In the genomic region with DNA sequence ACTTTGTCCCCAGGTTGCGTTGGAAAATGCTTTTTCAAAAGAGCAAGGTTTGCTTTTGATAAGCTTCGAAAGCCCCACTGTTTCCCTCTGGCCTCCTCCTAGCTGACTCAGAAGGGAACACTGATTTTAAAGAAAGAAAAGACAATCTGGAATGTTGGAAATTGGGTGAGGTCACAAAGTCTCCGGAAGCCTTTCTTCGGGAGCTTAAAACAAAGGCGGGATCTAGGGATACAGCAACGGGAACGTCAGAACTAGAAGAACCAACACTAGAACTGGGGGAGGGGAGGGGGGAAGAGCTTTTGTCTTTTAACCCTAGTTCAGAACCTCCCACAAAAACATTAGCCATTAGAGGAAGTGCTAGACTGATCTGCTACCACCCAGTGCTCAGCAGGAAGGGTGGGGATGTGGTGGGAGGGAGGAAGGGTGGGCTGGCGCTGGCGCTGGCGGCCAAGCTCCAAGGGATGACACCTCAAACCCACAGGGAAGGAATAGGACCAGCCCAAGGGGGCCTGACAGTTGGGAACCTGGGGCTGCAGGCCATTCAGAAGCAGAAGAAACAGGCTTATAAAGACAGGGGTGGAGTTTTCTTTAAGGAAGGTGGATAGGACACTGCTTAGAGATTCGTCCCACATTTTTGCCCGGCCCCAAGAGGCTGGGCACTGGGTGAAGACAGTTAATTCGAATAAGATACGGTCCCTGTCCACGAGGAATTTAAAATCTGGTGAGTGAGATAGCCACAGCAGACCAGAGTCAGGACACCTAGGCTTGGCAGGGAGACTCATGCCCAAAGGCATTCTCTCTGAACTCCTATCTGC, we compare ENCODE assay signal across 7 cellular contexts. TPM values are rescaled to one million over a fixed set of nuclear protein-coding genes. Genes with fewer than 3 reads are reported as not detected.
A peak's percentile ranks its signal among the peaks of the same experiment; 100 is the strongest.
DNase-seq lines count a peak whose midpoint lies in the region; ATAC-seq and TF ChIP-seq lines count a peak whose summit lies in the region.

No MANE protein-coding gene starts in this region.

- peaks cover 29% of the 10 kb centered on the region for H3K9me3 Mint-ChIP-seq in WTC11

- TF ChIP-seq CTCF in GM06990 (IDR thresholded peaks at IDR 0.05; ENCODE audit: insufficient read depth, low read length, poor library complexity, severe bottlenecking) (no peak), WTC11 (IDR thresholded peaks at IDR 0.05) (no peak), lower leg skin (IDR thresholded peaks at IDR 0.05) (no peak)

- H3K4me3 ChIP-seq in GM06990 (replicated peaks; ENCODE audit: low read depth, low read length) (peak overlapping the region; percentile 90), MG63 (peak overlapping the region; percentile 98), lower leg skin (ENCODE audit: low read depth, poor library complexity, severe bottlenecking) (peak overlapping the region; percentile 68), stomach smooth muscle (ENCODE audit: low read length in 2 of 2) (peak overlapping the region; percentile 84 to 89)

- H3K27me3 Mint-ChIP-seq in WTC11 (ENCODE audit: low read depth), result peaks cover 27% of the 10 kb centered on the region

- CTCF ChIA-PET in WTC11 (lab: Charles Lee), result interaction anchor here (0.5 to 4.8 kb wide), 7 partner anchors 10 to 102 kb away, joined by 3 to 44 read pairs (median 4); no protein-coding TSS in a partner anchor

- POLR2A ChIA-PET in WTC11 (lab: Charles Lee), result interaction anchor here (0.7 to 1.4 kb wide), 6 partner anchors 13 to 348 kb away, joined by 3 to 7 read pairs (median 5); no protein-coding TSS in a partner anchor

- peak overlapping the region; percentile 90 for H3K4me3 Mint-ChIP-seq in WTC11

- peaks cover 25% of the 10 kb centered on the region for H3K4me1 Mint-ChIP-seq in WTC11

- DNase-seq in GM06990 (ENCODE audit: extremely low read depth, insufficient read length), result peak; percentile 64
- peak; percentile 82 for DNase-seq in MG63
- DNase-seq in WTC11 (ENCODE audit: low spot score), result no peak
- peak; percentile 31 for DNase-seq in effector CD8-positive, alpha-beta T cell (lab: John Stamatoyannopoulos, UW)
- DNase-seq in lower leg skin (ENCODE audit: low spot score in 2 of 2), result peak; percentile 81 to 95

- H3K36me3 Mint-ChIP-seq in WTC11, result peaks cover 16% of the 10 kb centered on the region

- ATAC-seq in GM21786 (IDR thresholded peaks at IDR 0.05; ENCODE audit: unreplicated experiment) (peak; percentile 37), WTC11 (peak; percentile 19)

- H3K36me3 ChIP-seq in GM06990 (ENCODE audit: control insufficient read depth, insufficient read depth, low read length) (no peaks in the 10 kb centered on the region; the same call in 1 of the 2 replicates), MG63 (peaks cover 32% of the 10 kb centered on the region), stomach smooth muscle (ENCODE audit: control insufficient read depth in 2 of 2, insufficient read depth in 2 of 2, low read length in 2 of 2) (no peaks in the 10 kb centered on the region)

- H3K9ac ChIP-seq in stomach smooth muscle (ENCODE audit: low read length in 2 of 2), result peak overlapping the region; percentile 72 to 75

- H3K9me3 ChIP-seq in MG63 (0 out of 2 replicates have a peak, but pooled peaks cover 2% of the 10 kb centered on the region), stomach smooth muscle (ENCODE audit: control insufficient read depth in 2 of 2, low read length in 2 of 2) (no peaks in the 10 kb centered on the region)

- H3K27ac ChIP-seq in stomach smooth muscle (ENCODE audit: low read length), result peak overlapping the region; percentile 74

- H3K27ac Mint-ChIP-seq in WTC11, result peak overlapping the region; percentile 69

- TF ChIP-seq POLR2A in lower leg skin (IDR thresholded peaks at IDR 0.05), result no peak

- H3K4me1 ChIP-seq in stomach smooth muscle (ENCODE audit: control insufficient read depth, insufficient read depth, low read length), result peaks cover 11% of the 10 kb centered on the region

- intact Hi-C loops in lower leg skin (cut with DNase I; ENCODE audit: low total_unique reads), result no loop called here

- H3K27me3 ChIP-seq in GM06990 (replicated peaks; ENCODE audit: control insufficient read depth, insufficient read depth, low read length), result no peaks in the 10 kb centered on the region
- H3K27me3 ChIP-seq in MG63, result no peaks in the 10 kb centered on the region
- no peaks in the 10 kb centered on the region for H3K27me3 ChIP-seq in stomach smooth muscle (ENCODE audit: control insufficient read depth in 1 of 2, insufficient read depth in 2 of 2, low read length in 2 of 2)

- 15 to 17% methylated on average over 15 of the region's 15 CpGs for WGBS in lower leg skin, 2 donors

TF ChIP-seq in WTC11, 78 proteins besides CTCF, POLR2A, EP300 and RAD21 (continues in another document):
- TF ChIP-seq, protein P1, sequence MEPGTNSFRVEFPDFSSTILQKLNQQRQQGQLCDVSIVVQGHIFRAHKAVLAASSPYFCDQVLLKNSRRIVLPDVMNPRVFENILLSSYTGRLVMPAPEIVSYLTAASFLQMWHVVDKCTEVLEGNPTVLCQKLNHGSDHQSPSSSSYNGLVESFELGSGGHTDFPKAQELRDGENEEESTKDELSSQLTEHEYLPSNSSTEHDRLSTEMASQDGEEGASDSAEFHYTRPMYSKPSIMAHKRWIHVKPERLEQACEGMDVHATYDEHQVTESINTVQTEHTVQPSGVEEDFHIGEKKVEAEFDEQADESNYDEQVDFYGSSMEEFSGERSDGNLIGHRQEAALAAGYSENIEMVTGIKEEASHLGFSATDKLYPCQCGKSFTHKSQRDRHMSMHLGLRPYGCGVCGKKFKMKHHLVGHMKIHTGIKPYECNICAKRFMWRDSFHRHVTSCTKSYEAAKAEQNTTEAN (CRISPR knock-in tag; IDR thresholded peaks at IDR 0.05), result no peak
- TF ChIP-seq USF1 (CRISPR knock-in tag; IDR thresholded peaks at IDR 0.05), result no peak
- TF ChIP-seq, protein P2, sequence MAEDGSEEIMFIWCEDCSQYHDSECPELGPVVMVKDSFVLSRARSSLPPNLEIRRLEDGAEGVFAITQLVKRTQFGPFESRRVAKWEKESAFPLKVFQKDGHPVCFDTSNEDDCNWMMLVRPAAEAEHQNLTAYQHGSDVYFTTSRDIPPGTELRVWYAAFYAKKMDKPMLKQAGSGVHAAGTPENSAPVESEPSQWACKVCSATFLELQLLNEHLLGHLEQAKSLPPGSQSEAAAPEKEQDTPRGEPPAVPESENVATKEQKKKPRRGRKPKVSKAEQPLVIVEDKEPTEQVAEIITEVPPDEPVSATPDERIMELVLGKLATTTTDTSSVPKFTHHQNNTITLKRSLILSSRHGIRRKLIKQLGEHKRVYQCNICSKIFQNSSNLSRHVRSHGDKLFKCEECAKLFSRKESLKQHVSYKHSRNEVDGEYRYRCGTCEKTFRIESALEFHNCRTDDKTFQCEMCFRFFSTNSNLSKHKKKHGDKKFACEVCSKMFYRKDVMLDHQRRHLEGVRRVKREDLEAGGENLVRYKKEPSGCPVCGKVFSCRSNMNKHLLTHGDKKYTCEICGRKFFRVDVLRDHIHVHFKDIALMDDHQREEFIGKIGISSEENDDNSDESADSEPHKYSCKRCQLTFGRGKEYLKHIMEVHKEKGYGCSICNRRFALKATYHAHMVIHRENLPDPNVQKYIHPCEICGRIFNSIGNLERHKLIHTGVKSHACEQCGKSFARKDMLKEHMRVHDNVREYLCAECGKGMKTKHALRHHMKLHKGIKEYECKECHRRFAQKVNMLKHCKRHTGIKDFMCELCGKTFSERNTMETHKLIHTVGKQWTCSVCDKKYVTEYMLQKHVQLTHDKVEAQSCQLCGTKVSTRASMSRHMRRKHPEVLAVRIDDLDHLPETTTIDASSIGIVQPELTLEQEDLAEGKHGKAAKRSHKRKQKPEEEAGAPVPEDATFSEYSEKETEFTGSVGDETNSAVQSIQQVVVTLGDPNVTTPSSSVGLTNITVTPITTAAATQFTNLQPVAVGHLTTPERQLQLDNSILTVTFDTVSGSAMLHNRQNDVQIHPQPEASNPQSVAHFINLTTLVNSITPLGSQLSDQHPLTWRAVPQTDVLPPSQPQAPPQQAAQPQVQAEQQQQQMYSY (CRISPR knock-in tag; IDR thresholded peaks at IDR 0.05), result no peak
- TF ChIP-seq SMAD4 (CRISPR knock-in tag; IDR thresholded peaks at IDR 0.05), result no peak
- TF ChIP-seq EMX1 (CRISPR knock-in tag; IDR thresholded peaks at IDR 0.05), result 0 out of 2 replicates have a peak, but pooled peaks have one; percentile 25
- TF ChIP-seq E2F4 (CRISPR knock-in tag; IDR thresholded peaks at IDR 0.05; ENCODE audit: borderline replicate concordance, low read depth), result no peak

RNA-seq across cellular contexts. Expression of gene TMSB10, which starts 1.7 kb away (rescaled TPM):
- 5,826 and 9,166 TPM in 2 replicates for total RNA-seq in MG63 (2014; rRNA removed; shearing (Covaris generic); ENCODE audit: low replicate concordance)
- 869 to 943 TPM (median 911 TPM) in 3 replicates for total RNA-seq in WTC11 (2021)
- 1,000 to 10,000 TPM in 2 of 4 donors, 100 to 1,000 TPM in 2; 774 to 1,415 (median 1,103) TPM for total RNA-seq in lower leg skin

RNA-seq across cellular contexts. Expression of gene TRABD2A, which starts 26.2 kb away (rescaled TPM):
- total RNA-seq in MG63 (2014; rRNA removed; shearing (Covaris generic); ENCODE audit: low replicate concordance), result 14.5 and 20.9 TPM in 2 replicates
- total RNA-seq in WTC11 (2021) (7.1 to 12.1 TPM (median 7.5 TPM) in 3 replicates), lower leg skin (1 to 10 TPM in 2 of 4 donors, under 1 TPM in 1, not detected in 1; 0.17 to 2.1 (median 1.5) TPM)
